In genomic region chr14:103107941-103108748, GRCh38 we compare ENCODE assay signal across 1 cellular context.
TF ChIP-seq lines count a peak whose summit lies in the region.

No MANE protein-coding gene starts in this region.

TF ChIP-seq in H1, 55 proteins besides CTCF, POLR2A, EP300 and RAD21:
- TF ChIP-seq TCF12 (IDR thresholded peaks at IDR 0.05; ENCODE audit: low read depth, low read length) (no peak), EGR1 (IDR thresholded peaks at IDR 0.05; ENCODE audit: borderline replicate concordance, low read depth, low read length) (no peak), ZNF274 (IDR thresholded peaks at IDR 0.05; ENCODE audit: borderline replicate concordance, extremely low read depth, low read length) (no peak), JUND (IDR thresholded peaks at IDR 0.05; ENCODE audit: low read length) (no peak), HDAC6 (IDR thresholded peaks at IDR 0.05; ENCODE audit: low read depth, low read length) (no peak), EZH2 (IDR thresholded peaks at IDR 0.05; ENCODE audit: low read depth, low read length, severe bottlenecking) (no peak), CBX8 (IDR thresholded peaks at IDR 0.05; ENCODE audit: borderline replicate concordance, low read depth, low read length) (no peak), E2F6 (IDR thresholded peaks at IDR 0.05) (no peak), SRF (IDR thresholded peaks at IDR 0.05; ENCODE audit: low read depth, low read length) (no peak), NRF1 (IDR thresholded peaks at IDR 0.05; ENCODE audit: low read depth, low read length) (no peak)
- TF ChIP-seq, protein P1, sequence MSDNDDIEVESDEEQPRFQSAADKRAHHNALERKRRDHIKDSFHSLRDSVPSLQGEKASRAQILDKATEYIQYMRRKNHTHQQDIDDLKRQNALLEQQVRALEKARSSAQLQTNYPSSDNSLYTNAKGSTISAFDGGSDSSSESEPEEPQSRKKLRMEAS (IDR thresholded peaks at IDR 0.05), result no peak
